21 cellular contexts compared by ENCODE assay signal in genomic region chr2:214989187-214989586, GRCh38.
DNase-seq lines count a peak whose midpoint lies in the region; ATAC-seq and TF ChIP-seq lines count a peak whose summit lies in the region.
"Had no signal": no experiment of that assay in that cellular context is flagged by ENCODE, and none has a peak within 500 bp of the region (broad histone marks: within the 10 kb centered on the region; RNA-seq: fewer than 3 reads in every experiment).

No MANE protein-coding gene starts in this region.

- H3K4me3 ChIP-seq in RWPE2 (ENCODE audit: severe bottlenecking) (no peak overlapping the region), parathyroid adenoma (ENCODE audit: low read depth, low read length) (no peak overlapping the region), SK-N-SH (ENCODE audit: low read depth in 2 of 2, low read length in 1 of 2) (no peak overlapping the region)
- H3K4me3 ChIP-seq: BLaER1 treated with 17β-estradiol and CSF1 and Interleukin-3, amounts not matched to agents 10 nM and 100 nM; GM23248; MG63; SJCRH30 had no signal

- H3K79me2 ChIP-seq in parathyroid adenoma (no peaks in the 10 kb centered on the region), SK-N-SH (ENCODE audit: insufficient read depth) (no peaks in the 10 kb centered on the region)

- H4K20me1 ChIP-seq in SK-N-SH (ENCODE audit: insufficient read depth) = no peaks in the 10 kb centered on the region
- H4K20me1 ChIP-seq: BLaER1 treated with 17β-estradiol and CSF1 and Interleukin-3, amounts not matched to agents 10 nM and 100 nM had no signal

- no peak overlapping the region for H3K9ac ChIP-seq in parathyroid adenoma
- no peak overlapping the region for H3K9ac ChIP-seq in SK-N-SH
- H3K9ac ChIP-seq: BLaER1 treated with 17β-estradiol and CSF1 and Interleukin-3, amounts not matched to agents 10 nM and 100 nM; GM23248 had no signal

- H3K9me3 ChIP-seq in RWPE2 (ENCODE audit: severe bottlenecking) (no peaks in the 10 kb centered on the region), parathyroid adenoma (ENCODE audit: control insufficient read depth, low read length) (no peaks in the 10 kb centered on the region), SK-N-SH (no peaks in the 10 kb centered on the region)
- H3K9me3 ChIP-seq: BLaER1 treated with 17β-estradiol and CSF1 and Interleukin-3, amounts not matched to agents 10 nM and 100 nM; MG63; SJCRH30 had no signal

- ATAC-seq in RWPE2 (ENCODE audit: low read depth) = peak; percentile 83
- ATAC-seq in HG03025 (IDR thresholded peaks at IDR 0.05; ENCODE audit: low FRiP score, unreplicated experiment) = no peak
- ATAC-seq in HG03469 (IDR thresholded peaks at IDR 0.05; ENCODE audit: unreplicated experiment) = no peak
- ATAC-seq in GM18519 (IDR thresholded peaks at IDR 0.05; ENCODE audit: low FRiP score, unreplicated experiment) = no peak
- ATAC-seq: Right ventricle myocardium inferior had no signal

- no peak overlapping the region for H3K4me2 ChIP-seq in parathyroid adenoma (ENCODE audit: low read length)
- no peak overlapping the region for H3K4me2 ChIP-seq in SK-N-SH
- H3K4me2 ChIP-seq: BLaER1 treated with 17β-estradiol and CSF1 and Interleukin-3, amounts not matched to agents 10 nM and 100 nM had no signal

- no peak for TF ChIP-seq EP300 in Ishikawa (IDR thresholded peaks at IDR 0.05; ENCODE audit: borderline replicate concordance)
- TF ChIP-seq EP300 in SK-N-SH (IDR thresholded peaks at IDR 0.05; ENCODE audit: borderline replicate concordance in 1 of 2, low read depth in 1 of 2, low read length in 1 of 2) = no peak

- no peaks in the 10 kb centered on the region for H3K4me1 ChIP-seq in RWPE2 (ENCODE audit: insufficient read depth, poor library complexity, severe bottlenecking)
- H3K4me1 ChIP-seq in parathyroid adenoma = peaks cover 22% of the 10 kb centered on the region
- no peaks in the 10 kb centered on the region for H3K4me1 ChIP-seq in SK-N-SH (ENCODE audit: control insufficient read depth in 1 of 2, insufficient read depth in 2 of 2, low read depth in 1 of 2, low read length in 1 of 2)
- H3K4me1 ChIP-seq: BLaER1 treated with 17β-estradiol and CSF1 and Interleukin-3, amounts not matched to agents 10 nM and 100 nM; SJCRH30 had no signal

- H3K27me3 ChIP-seq in RWPE2 (ENCODE audit: insufficient read depth, poor library complexity, severe bottlenecking) (no peaks in the 10 kb centered on the region), parathyroid adenoma (ENCODE audit: control insufficient read depth, insufficient read depth, low read length) (no peaks in the 10 kb centered on the region), SK-N-SH (ENCODE audit: insufficient read depth) (no peaks in the 10 kb centered on the region)
- H3K27me3 ChIP-seq: BLaER1 treated with 17β-estradiol and CSF1 and Interleukin-3, amounts not matched to agents 10 nM and 100 nM; MG63; SJCRH30 had no signal

- H2AFZ ChIP-seq in parathyroid adenoma (peak overlapping the region; percentile 28), SK-N-SH (ENCODE audit: low read depth) (no peak overlapping the region)
- H2AFZ ChIP-seq: GM23248 had no signal

- TF ChIP-seq CTCF in RWPE2 (IDR thresholded peaks at IDR 0.05; ENCODE audit: poor library complexity, severe bottlenecking) (no peak), parathyroid adenoma (IDR thresholded peaks at IDR 0.05) (no peak), SK-N-SH (IDR thresholded peaks at IDR 0.05) (no peak)

- H3K27ac ChIP-seq in RWPE2 (ENCODE audit: poor library complexity, severe bottlenecking) = no peak overlapping the region
- no peak overlapping the region for H3K27ac ChIP-seq in parathyroid adenoma
- H3K27ac ChIP-seq in SK-N-SH (ENCODE audit: low read depth in 2 of 2, low read length in 1 of 2) = no peak overlapping the region
- H3K27ac ChIP-seq: BLaER1 treated with 17β-estradiol and CSF1 and Interleukin-3, amounts not matched to agents 10 nM and 100 nM; GM23248; SJCRH30 had no signal

- DNase-seq in RWPE2 (ENCODE audit: low spot score) (no peak), glomerular visceral epithelial cell (ENCODE audit: extremely low spot score) (peak; percentile 21), SK-N-SH (no peak)
- DNase-seq: CD4-positive, alpha-beta T cell; COR-L47; DMS53; GM23248; H9; HFFc6; KG1; MG63; NCI-H2029; NCI-H526 treated with DMSO at 0.1 percent for 48 hours; SJCRH30 had no signal

- TF ChIP-seq RAD21 in Ishikawa (IDR thresholded peaks at IDR 0.05; ENCODE audit: low read depth) (no peak), SK-N-SH (IDR thresholded peaks at IDR 0.05; ENCODE audit: low read length) (no peak)

- no peaks in the 10 kb centered on the region for H3K9me2 ChIP-seq in SK-N-SH

- 73% methylated on average over 3 of the region's 3 CpGs for WGBS in SK-N-SH (ENCODE audit: low lambda C conversion rate)

- no peaks in the 10 kb centered on the region for H3F3A ChIP-seq in SK-N-SH (replicated peaks; ENCODE audit: insufficient read depth)

- CTCF ChIA-PET in SK-N-SH (lab: Yijun Ruan, JAX) = no interaction called here

- POLR2A ChIA-PET in SK-N-SH (lab: Yijun Ruan, JAX) = no interaction called here

- H3K36me3 ChIP-seq in RWPE2 (ENCODE audit: low read depth) = no peaks in the 10 kb centered on the region
- H3K36me3 ChIP-seq in parathyroid adenoma (ENCODE audit: control insufficient read depth, insufficient read depth, low read length) = no peaks in the 10 kb centered on the region
- H3K36me3 ChIP-seq in SK-N-SH (replicated peaks in 1 of 2; ENCODE audit: control insufficient read depth in 1 of 2, insufficient read depth in 2 of 2, low read length in 1 of 2) = no peaks in the 10 kb centered on the region
- H3K36me3 ChIP-seq: BLaER1 treated with 17β-estradiol and CSF1 and Interleukin-3, amounts not matched to agents 10 nM and 100 nM; MG63; SJCRH30 had no signal

TF ChIP-seq in Ishikawa, 13 proteins besides CTCF, POLR2A, EP300 and RAD21:
- no peak for TF ChIP-seq EGR1 (IDR thresholded peaks at IDR 0.05)
- TF ChIP-seq TEAD4 (IDR thresholded peaks at IDR 0.05) = peak; percentile 75
TF ChIP-seq in Ishikawa: peak in this region for 1.

TF ChIP-seq in SK-N-SH, 30 proteins besides CTCF, POLR2A, EP300 and RAD21 (continues in another document):
- TF ChIP-seq CHD2 (IDR thresholded peaks at IDR 0.05; ENCODE audit: low read length, partially characterized antibody) (no peak), ZBTB33 (IDR thresholded peaks at IDR 0.05; ENCODE audit: borderline replicate concordance, low read depth) (no peak), MEF2A (IDR thresholded peaks at IDR 0.05; ENCODE audit: borderline replicate concordance, low read depth) (no peak), REST (IDR thresholded peaks at IDR 0.05; ENCODE audit: low read depth, low read length) (no peak), SMC3 (IDR thresholded peaks at IDR 0.05; ENCODE audit: low read depth, low read length) (no peak), FOXM1 (IDR thresholded peaks at IDR 0.05; ENCODE audit: low read depth) (no peak), TCF12 (IDR thresholded peaks at IDR 0.05) (no peak), FOXJ3 (CRISPR knock-in tag; IDR thresholded peaks at IDR 0.05) (no peak), IRF3 (IDR thresholded peaks at IDR 0.05; ENCODE audit: low read depth, low read length) (no peak), POLR2AphosphoS5 (IDR thresholded peaks at IDR 0.05; ENCODE audit: low read depth, low read length) (no peak), EZH2phosphoT487 (IDR thresholded peaks at IDR 0.05; ENCODE audit: borderline replicate concordance, low read depth) (no peak)
